Comparison of ENCODE assay signal across 26 cellular contexts in the genomic region with DNA sequence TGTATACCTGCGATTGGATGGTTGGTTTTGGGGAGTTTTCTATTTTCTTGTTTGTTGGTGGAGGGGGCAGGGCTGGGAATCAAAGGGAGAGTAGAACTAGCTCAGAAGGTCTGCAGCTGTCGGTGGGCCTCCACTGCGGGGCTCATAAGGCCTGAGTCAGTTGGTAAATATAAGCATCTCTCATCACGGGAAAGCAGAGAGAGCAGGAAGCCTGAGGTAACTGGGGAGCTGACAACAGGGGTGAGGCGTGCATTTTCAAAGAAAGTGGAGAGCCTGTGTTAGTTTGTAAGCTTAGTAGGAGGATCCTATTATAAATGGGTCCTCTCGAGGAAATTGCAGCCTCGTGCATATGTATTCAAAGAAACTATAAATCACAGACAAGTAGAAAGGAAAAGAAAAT.
"Had no signal": no experiment of that assay in that cellular context is flagged by ENCODE, and none has a peak within 500 bp of the region (broad histone marks: within the 10 kb centered on the region; RNA-seq: fewer than 3 reads in every experiment).

No MANE protein-coding gene starts in this region.

- H3K27ac Mint-ChIP-seq: natural killer cell treated with Interleukin-12 subunit alpha and Interleukin-12 subunit beta and Interleukin-15 and Interleukin-18, amount 100 ng/mL, for 72 hours had no signal

- H3K4me3 ChIP-seq: coronary artery, lower lobe of right lung, psoas muscle, sigmoid colon, skin epidermis, suprapubic skin, transverse colon, upper lobe of right lung, uterus had no signal

- ATAC-seq: left colon; left ventricle myocardium superior; lower lobe of right lung; psoas muscle; right cardiac atrium; stimulated activated naive CD8-positive, alpha-beta T cell treated with anti-CD3 and anti-CD28 coated beads, Interleukin-15, amount 100 ng/mL, for 72 hours; upper lobe of right lung had no signal

- H3K9me3 Mint-ChIP-seq: natural killer cell treated with Interleukin-12 subunit alpha and Interleukin-12 subunit beta and Interleukin-15 and Interleukin-18, amount 100 ng/mL, for 72 hours had no signal

- H3K27me3 ChIP-seq: sigmoid colon, suprapubic skin, transverse colon, uterus had no signal

- H3K36me3 Mint-ChIP-seq: immature natural killer cell; natural killer cell treated with Interleukin-12 subunit alpha and Interleukin-12 subunit beta and Interleukin-15 and Interleukin-18, amount 100 ng/mL, for 72 hours had no signal

- H3K4me1 ChIP-seq: lower lobe of right lung, psoas muscle, sigmoid colon, suprapubic skin, transverse colon, upper lobe of right lung, uterus had no signal

- DNase-seq: dermis blood vessel endothelial cell; effector memory CD4-positive, alpha-beta T cell; hypothalamus; immature natural killer cell; islet precursor cell; kidney glomerular epithelial cell; left colon; left ventricle myocardium superior; lower lobe of right lung; naive B cell; nucleus accumbens; posterior cingulate gyrus; psoas muscle; right cardiac atrium; sigmoid colon; stimulated activated CD4-positive, alpha-beta T cell treated with anti-CD3 and anti-CD28 coated beads, Interleukin-15, amount 100 ng/mL, for 24 hours; stimulated activated CD4-positive, alpha-beta T cell treated with anti-CD3 and anti-CD28 coated beads, Interleukin-2, amount 100 ng/mL, for 48 hours; stimulated activated naive CD4-positive, alpha-beta T cell; stimulated activated naive CD8-positive, alpha-beta T cell treated with anti-CD3 and anti-CD28 coated beads, Interleukin-15, amount 100 ng/mL, for 72 hours; transverse colon; upper lobe of right lung; uterus had no signal

- H3K9me3 ChIP-seq: lower lobe of right lung, psoas muscle, sigmoid colon, suprapubic skin, transverse colon, upper lobe of right lung, uterus had no signal

- H3K27ac ChIP-seq: coronary artery, lower lobe of right lung, psoas muscle, sigmoid colon, skin epidermis, suprapubic skin, transverse colon, upper lobe of right lung, uterus had no signal

- H3K36me3 ChIP-seq: lower lobe of right lung, sigmoid colon, suprapubic skin, transverse colon, upper lobe of right lung, uterus had no signal

- H3K4me3 Mint-ChIP-seq: immature natural killer cell; naive B cell; natural killer cell treated with Interleukin-12 subunit alpha and Interleukin-12 subunit beta and Interleukin-15 and Interleukin-18, amount 100 ng/mL, for 72 hours; stimulated activated naive CD8-positive, alpha-beta T cell treated with anti-CD3 and anti-CD28 coated beads, Interleukin-15, amount 100 ng/mL, for 72 hours had no signal

- H3K4me1 Mint-ChIP-seq: immature natural killer cell; naive B cell; stimulated activated naive CD8-positive, alpha-beta T cell treated with anti-CD3 and anti-CD28 coated beads, Interleukin-15, amount 100 ng/mL, for 72 hours had no signal
